Comparison of ENCODE assay signal across 24 cellular contexts in genomic region chr17:57838857-57839570, GRCh38. TPM values are rescaled to one million over a fixed set of nuclear protein-coding genes. Genes with fewer than 3 reads are reported as not detected.
DNase-seq lines count a peak whose midpoint lies in the region; ATAC-seq, FAIRE-seq and TF ChIP-seq lines count a peak whose summit lies in the region.
"Had no signal": no experiment of that assay in that cellular context is flagged by ENCODE, and none has a peak within 500 bp of the region (broad histone marks: within the 10 kb centered on the region; RNA-seq: fewer than 3 reads in every experiment).

No MANE protein-coding gene starts in this region.

- H3K4me1 ChIP-seq in heart left ventricle, result peaks cover 0 to 58% (median 15%) of the 10 kb centered on the region in 12 donors
- peaks cover 44% of the 10 kb centered on the region for H3K4me1 ChIP-seq in psoas muscle

- H3K27ac ChIP-seq in heart left ventricle (peak overlapping the region; percentile 9 to 95 (median 78)), psoas muscle (peak overlapping the region; percentile 75)
- H3K27ac ChIP-seq: C4-2B, PC-9 had no signal

- intact Hi-C loops in Right ventricle myocardium superior (cut with DNase I) (no loop called here), cardiac septum (cut with DNase I) (loop anchor here (5.0 to 10.0 kb wide), 2 partner anchors 594 to 707 kb away; no protein-coding TSS in a partner anchor), heart left ventricle (cut with DNase I) (loop anchor here in 6 of 10 donors (5.0 to 10.0 kb wide), 7 partner anchors 94 to 714 kb away; partner anchors contain the start of gene CCDC182 (in 1 of the 6)), psoas muscle (cut with DNase I) (loop anchor here (10.0 kb wide), 2 partner anchors 234 to 244 kb away; no protein-coding TSS in a partner anchor)

- H3K9me3 ChIP-seq in heart left ventricle, result no peaks in the 10 kb centered on the region
- no peaks in the 10 kb centered on the region for H3K9me3 ChIP-seq in psoas muscle

- TF ChIP-seq CTCF in heart left ventricle (IDR thresholded peaks at IDR 0.05), result no peak
- TF ChIP-seq CTCF in psoas muscle (IDR thresholded peaks at IDR 0.05), result no peak

- no peak overlapping the region for H3K4me3 ChIP-seq in heart left ventricle
- peak overlapping the region; percentile 1 for H3K4me3 ChIP-seq in psoas muscle
- H3K4me3 ChIP-seq: PC-9 had no signal

- DNase-seq in Right ventricle myocardium superior (no peak), cardiac septum (ENCODE audit: low spot score) (no peak), heart left ventricle (no peak), psoas muscle (no peak), urothelium cell line (ENCODE audit: low spot score) (no peak), EL (no peak), DMS79 (lab: John Stamatoyannopoulos, UW) (no peak)
- DNase-seq: Calu3; CD8-positive, alpha-beta memory T cell; DMS153; GDM1; Kasumi-1; NCI-H1417; NCI-H1694 treated with DMSO at 0.1 percent for 48 hours; NCI-H446; NCI-H526 treated with DMSO at 0.1 percent for 48 hours; PC-9; RPMI8226; SIG-M5 had no signal

- ATAC-seq in Right ventricle myocardium superior (ENCODE audit: poor library complexity), result peak; percentile 1
- peak in 1 of 4 donors; percentile 37 for ATAC-seq in heart left ventricle
- ATAC-seq in psoas muscle, result peak in 1 of 4 donors; percentile 26
- ATAC-seq in HG02610 (IDR thresholded peaks at IDR 0.05; ENCODE audit: unreplicated experiment), result no peak

- WGBS in heart left ventricle, 4 donors, result 43 to 62% (median 47%) methylated on average over 6 of the region's 6 CpGs
- 32 to 53% (median 43%) methylated on average over 6 of the region's 6 CpGs for WGBS in psoas muscle, 3 donors

- H3K36me3 ChIP-seq in heart left ventricle (peaks cover 0 to 66% (median 47%) of the 10 kb centered on the region in 9 donors), psoas muscle (ENCODE audit: insufficient read depth in 1 of 2, low read depth in 1 of 2) (peaks cover 10 to 37% of the 10 kb centered on the region in 2 donors)

- no peak for TF ChIP-seq POLR2A in heart left ventricle (IDR thresholded peaks at IDR 0.05)

- FAIRE-seq in urothelium cell line (lab: Jason Lieb, UNC), result peak; percentile 30
- FAIRE-seq: A204.1, GM19239, H1 had no signal

- H3K27me3 ChIP-seq in heart left ventricle (no peaks in the 10 kb centered on the region), psoas muscle (ENCODE audit: insufficient read depth in 3 of 3, low read length in 2 of 3) (no peaks in the 10 kb centered on the region)

RNA-seq across cellular contexts. Expression of gene MRPS23, which starts 10.8 kb away (rescaled TPM):
- total RNA-seq in Right ventricle myocardium superior, result 89.8 TPM
- total RNA-seq in cardiac septum, result 59.6 TPM
- total RNA-seq in heart left ventricle, result 10 to 100 TPM; 44.6 to 99.3 (median 71.8) TPM
- polyA plus RNA-seq in heart left ventricle, result 100 to 1,000 TPM in 1 of 2 donors, 10 to 100 TPM in 1; 23.9 to 207 TPM
- total RNA-seq in psoas muscle, result 10 to 100 TPM; 27.2 to 58.0 (median 40.4) TPM
- 10 to 100 TPM; 49.2 to 91.1 (median 76.2) TPM for polyA plus RNA-seq in psoas muscle
